Comparison of ENCODE assay signal across 8 cellular contexts in genomic region chr16:1612320-1613111, GRCh38. TPM values are rescaled to one million over a fixed set of nuclear protein-coding genes. Genes with fewer than 3 reads are reported as not detected.
DNase-seq lines count a peak whose midpoint lies in the region; ATAC-seq, FAIRE-seq and TF ChIP-seq lines count a peak whose summit lies in the region.

Gene CRAMP1 (plus strand): TSS chr16:1612360. CDS start chr16:1614640, 2,280 bp downstream.

- no peak within 1 kb of the TSS for H2AK5ac ChIP-seq in H1 (ENCODE audit: low read depth, low read length)

- H3K27me3 ChIP-seq in H1 (replicated peaks in 1 of 4; ENCODE audit: control insufficient read depth in 3 of 4, extremely low read depth in 1 of 4, insufficient read depth in 3 of 4, low read length in 3 of 4) (peaks cover 0 to 10% (median 8%) of the 10 kb centered on the region in 4 experiments; a peak in 5 of 7 replicates), mucosa of stomach (ENCODE audit: control insufficient read depth, insufficient read depth, low read length) (no peaks in the 10 kb centered on the region), uterus (no peaks in the 10 kb centered on the region)

- H3K9ac ChIP-seq in H1 (replicated peaks in 1 of 4; ENCODE audit: extremely low read depth in 1 of 4, low read depth in 3 of 4, low read length in 3 of 4): peak within 1 kb of the TSS; percentile 49 to 78 (median 61)
- H3K9ac ChIP-seq in mucosa of stomach (ENCODE audit: low read length): peak within 1 kb of the TSS; percentile 75

- peak within 1 kb of the TSS; percentile 95 for H2BK5ac ChIP-seq in H1 (ENCODE audit: low read depth, low read length)

- H4K91ac ChIP-seq in H1 (replicated peaks; ENCODE audit: insufficient read length, low read length): peak within 1 kb of the TSS; percentile 74

- no peak within 1 kb of the TSS for H3K14ac ChIP-seq in H1 (ENCODE audit: insufficient read length)

- intact Hi-C loops in uterus (cut with DNase I; ENCODE audit: low total_unique reads): no loop called here

- H3K4me1 ChIP-seq in H1 (replicated peaks in 1 of 4; ENCODE audit: control insufficient read depth in 3 of 4, insufficient read depth in 4 of 4, low read length in 3 of 4) (peaks cover 3 to 13% (median 9%) of the 10 kb centered on the region in 4 experiments; a peak in 5 of 7 replicates), mucosa of stomach (ENCODE audit: control insufficient read depth, insufficient read depth, low read length) (peaks cover 36% of the 10 kb centered on the region), uterus (peaks cover 0 to 8% of the 10 kb centered on the region in 2 donors)

- no peak for TF ChIP-seq EP300 in H1 (IDR thresholded peaks at IDR 0.05; ENCODE audit: borderline replicate concordance in 1 of 2, low read depth in 2 of 2, low read length in 2 of 2)

- peak within 1 kb of the TSS; percentile 67; the same call in 1 of the 2 replicates for H3K27ac ChIP-seq in H1 (ENCODE audit: low read depth, low read length)
- H3K27ac ChIP-seq in uterus: peak within 1 kb of the TSS; percentile 74 to 81

- H3K23me2 ChIP-seq in H1 (ENCODE audit: low read depth, low read length): peaks cover 20% of the 10 kb centered on the region

- H3K9me3 ChIP-seq in H1 (ENCODE audit: insufficient read depth in 2 of 2, low read depth in 1 of 2, low read length in 1 of 2): no peaks in the 10 kb centered on the region
- H3K9me3 ChIP-seq in mucosa of stomach (ENCODE audit: control insufficient read depth, low read length): no peaks in the 10 kb centered on the region
- no peaks in the 10 kb centered on the region for H3K9me3 ChIP-seq in uterus

- peaks cover 6% of the 10 kb centered on the region for H3K79me1 ChIP-seq in H1 (ENCODE audit: low read depth, low read length)

- peak within 1 kb of the TSS; percentile 74 for H4K5ac ChIP-seq in H1 (ENCODE audit: insufficient read length, low read depth, low read length)

- H4K8ac ChIP-seq in H1 (ENCODE audit: extremely low read depth, insufficient read depth, low read length): peak within 1 kb of the TSS; percentile 94

- peak; percentile 19 for DNase-seq in SW480 (ENCODE audit: low spot score)
- DNase-seq in H1 (ENCODE audit: low read depth in 1 of 2, low spot score in 2 of 2): no peak
- peak in 1 of 2 donors; percentile 28 for DNase-seq in uterus
- no peak for DNase-seq in KG1 (lab: John Stamatoyannopoulos, UW)

- H2BK120ac ChIP-seq in H1 (replicated peaks; ENCODE audit: low read depth, low read length): no peak within 1 kb of the TSS

- TF ChIP-seq CTCF in H1 (IDR thresholded peaks at IDR 0.05; ENCODE audit: control extremely low read depth in 1 of 3, insufficient read depth in 1 of 3, low read depth in 1 of 3, low read length in 3 of 3) (no peak), uterus (IDR thresholded peaks at IDR 0.05) (no peak)

- peak within 1 kb of the TSS; percentile 87 to 90 for H3K4me2 ChIP-seq in H1 (ENCODE audit: insufficient read depth in 1 of 2, low read depth in 2 of 2, low read length in 2 of 2)

- H3K4ac ChIP-seq in H1 (replicated peaks; ENCODE audit: insufficient read length, low read depth, low read length): peak within 1 kb of the TSS; percentile 69

- no peak within 1 kb of the TSS for H2BK20ac ChIP-seq in H1 (ENCODE audit: low read length)

- no peak within 1 kb of the TSS for H3K56ac ChIP-seq in H1 (replicated peaks; ENCODE audit: insufficient read length, low read depth, low read length)

- H4K20me1 ChIP-seq in H1 (replicated peaks in 1 of 2; ENCODE audit: control insufficient read depth in 1 of 2, insufficient read depth in 2 of 2, low read length in 2 of 2): peaks cover 7 to 10% of the 10 kb centered on the region in 2 experiments

- FAIRE-seq in H1 (lab: Jason Lieb, UNC): no peak

- peaks cover 7 to 41% of the 10 kb centered on the region in 2 experiments for H3K79me2 ChIP-seq in H1 (ENCODE audit: control insufficient read depth in 1 of 2, insufficient read depth in 2 of 2, low read length in 2 of 2)

- TF ChIP-seq POLR2A in GM10847 (IDR thresholded peaks at IDR 0.05; ENCODE audit: extremely low read depth, insufficient read length) (peak; percentile 47), H1 (IDR thresholded peaks at IDR 0.05; ENCODE audit: control extremely low read depth in 1 of 2, low read depth in 2 of 2, low read length in 2 of 2) (no peak), uterus (IDR thresholded peaks at IDR 0.05) (peak in 1 of 2 donors; percentile 57)

- H2BK12ac ChIP-seq in H1 (ENCODE audit: low read depth, low read length): 0 out of 2 replicates have a peak within 1 kb of the TSS, but pooled peaks have one; percentile 90

- peak within 1 kb of the TSS; percentile 55; the same call in 1 of the 2 replicates for H2AFZ ChIP-seq in H1 (ENCODE audit: low read length)

- no peak within 1 kb of the TSS for H2BK15ac ChIP-seq in H1 (ENCODE audit: low read length)

- TF ChIP-seq RAD21 in H1 (IDR thresholded peaks at IDR 0.05 in 1 of 2, conservative IDR thresholded peaks at IDR 0.05 in 1 of 2; ENCODE audit: low read depth in 2 of 2, low read length in 2 of 2): no peak

- WGBS in H1 (ENCODE audit: extremely low coverage in 1 of 2, insufficient coverage in 1 of 2, insufficient read length in 1 of 2, insufficient replicate concordance in 2 of 2, low coverage in 1 of 2, low lambda C conversion rate in 2 of 2, missing lambda C conversion rate in 1 of 2), 2 experiments: 2% methylated on average over 72 of the region's 101 CpGs; no CpG with 5 or more reads in 1 of the 2 experiments

- H3K4me3 ChIP-seq in H1 (ENCODE audit: extremely low read depth in 1 of 4, insufficient read depth in 2 of 4, low read depth in 3 of 4, low read length in 4 of 4): peak within 1 kb of the TSS; percentile 65 to 86 (median 76)
- H3K4me3 ChIP-seq in mucosa of stomach (ENCODE audit: low read length): peak within 1 kb of the TSS; percentile 46
- peak within 1 kb of the TSS; percentile 84 to 87 for H3K4me3 ChIP-seq in uterus

- H3K23ac ChIP-seq in H1 (ENCODE audit: insufficient read length): no peak within 1 kb of the TSS

- H3K36me3 ChIP-seq in H1 (ENCODE audit: control insufficient read depth in 2 of 4, insufficient read depth in 4 of 4, low read length in 3 of 4) (peaks cover 0 to 9% (median 0%) of the 10 kb centered on the region in 4 experiments; a peak in 4 of 8 replicates), mucosa of stomach (ENCODE audit: control insufficient read depth, insufficient read depth, low read length) (no peaks in the 10 kb centered on the region), uterus (no peaks in the 10 kb centered on the region)

- POLR2A ChIA-PET in H1 (lab: Charles Lee; ENCODE audit: partially characterized antibody): interaction anchor here (0.6 kb wide), 1 partner anchor 98 kb away, joined by 4 read pairs; no protein-coding TSS in a partner anchor

- ATAC-seq in HG02884 (IDR thresholded peaks at IDR 0.05; ENCODE audit: unreplicated experiment) (peak; percentile 4), HG02623 (IDR thresholded peaks at IDR 0.05; ENCODE audit: unreplicated experiment) (no peak)

- peak within 1 kb of the TSS; percentile 83 for H3K18ac ChIP-seq in H1 (ENCODE audit: extremely low read depth, low read length)

- CTCF ChIA-PET in H1 (lab: Charles Lee; ENCODE audit: partially characterized antibody): interaction anchor here (0.6 kb wide), 1 partner anchor 310 kb away, joined by 3 read pairs; no protein-coding TSS in a partner anchor

TF ChIP-seq in H1, 55 proteins besides CTCF, POLR2A, EP300 and RAD21:
- TF ChIP-seq TAF1 (IDR thresholded peaks at IDR 0.05; ENCODE audit: low read depth, low read length) (no peak), KDM4A (IDR thresholded peaks at IDR 0.05; ENCODE audit: low read depth, low read length, severe bottlenecking) (peak; percentile 32), SUZ12 (IDR thresholded peaks at IDR 0.05; ENCODE audit: low read length) (0 out of 2 replicates have a peak, but pooled peaks have one; percentile 14), SIN3A (conservative IDR thresholded peaks at IDR 0.05 in 1 of 2, IDR thresholded peaks at IDR 0.05 in 1 of 2; ENCODE audit: low read depth in 1 of 2, low read length in 2 of 2) (peak; percentile 50 to 53; a peak in 2 of 4 replicates), RBBP5 (IDR thresholded peaks at IDR 0.05; ENCODE audit: borderline replicate concordance, low read depth, low read length) (peak; percentile 26; the same call in 1 of the 2 replicates), ATF3 (IDR thresholded peaks at IDR 0.05; ENCODE audit: insufficient read depth, low read depth, low read length) (no peak), ZNF274 (IDR thresholded peaks at IDR 0.05; ENCODE audit: borderline replicate concordance, extremely low read depth, low read length) (no peak), HDAC2 (IDR thresholded peaks at IDR 0.05; ENCODE audit: borderline replicate concordance in 1 of 2, low read depth in 2 of 2, low read length in 2 of 2) (0 out of 4 replicates have a peak, but pooled peaks of 1 of the 2 experiments have one; percentile 8)

RNA-seq across cellular contexts. Expression of gene CRAMP1, which starts in this region (rescaled TPM):
- total RNA-seq in H1 (2021; fragmentation: NEBNext Ultra II Directional; extraction: Animal tissue kit (Norgen Biotek cat#: 25700)): 23.2 and 26.2 TPM in 2 replicates
- polyA plus RNA-seq in H1 (2011; rRNA removed): 19.2 and 31.0 TPM in 2 replicates
- 13.1 TPM for polyA plus RNA-seq in H1 (2011; cell fraction: cytosol; rRNA removed)
- 52.6 TPM for polyA plus RNA-seq in H1 (2011; cell fraction: nucleus; rRNA removed)
- polyA plus RNA-seq in H1 (2012, experiment 1 of 2): 16.3 to 23.4 TPM (median 19.7 TPM) in 4 replicates
- 8.7 TPM for polyA plus RNA-seq in H1 (2012, experiment 2 of 2)
- polyA plus RNA-seq in H1 (2013, experiment 1 of 2): 10.7 TPM
- 11.4 TPM for polyA plus RNA-seq in H1 (2013, experiment 2 of 2)
- 20.1 and 23.0 TPM in 2 replicates for polyA minus RNA-seq in H1 (2011; rRNA and poly(A)+ RNA removed)
- polyA minus RNA-seq in H1 (2011; cell fraction: cytosol; rRNA and poly(A)+ RNA removed): 13.2 TPM
- 18.7 TPM for polyA minus RNA-seq in H1 (2011; cell fraction: nucleus; rRNA and poly(A)+ RNA removed)
- total RNA-seq in uterus: 10 to 100 TPM in 2 of 4 donors, 1 to 10 TPM in 2; 2.6 to 25.5 (median 8.6) TPM
